In genomic region chr2:60383421-60384117, GRCh38 we compare ENCODE assay signal across 25 cellular contexts.
DNase-seq lines count a peak whose midpoint lies in the region; ATAC-seq and TF ChIP-seq lines count a peak whose summit lies in the region.
"Had no signal": no experiment of that assay in that cellular context is flagged by ENCODE, and none has a peak within 500 bp of the region (broad histone marks: within the 10 kb centered on the region; RNA-seq: fewer than 3 reads in every experiment).

No MANE protein-coding gene starts in this region.

- H3K36me3 Mint-ChIP-seq in CD4-positive, alpha-beta memory T cell = no peaks in the 10 kb centered on the region
- H3K36me3 Mint-ChIP-seq: CD8-positive, alpha-beta T cell had no signal

- H3K4me3 Mint-ChIP-seq in CD4-positive, alpha-beta memory T cell = no peak overlapping the region
- H3K4me3 Mint-ChIP-seq: CD8-positive, alpha-beta T cell; memory B cell had no signal

- no peaks in the 10 kb centered on the region for H3K27me3 ChIP-seq in neutrophil
- no peaks in the 10 kb centered on the region for H3K27me3 ChIP-seq in CD4-positive, alpha-beta memory T cell (ENCODE audit: insufficient read depth, low read length)
- H3K27me3 ChIP-seq: brain microvascular endothelial cell had no signal

- no peak for TF ChIP-seq CTCF in neutrophil (IDR thresholded peaks at IDR 0.05)

- peaks cover 47 to 51% of the 10 kb centered on the region in 2 experiments for H3K4me1 ChIP-seq in neutrophil (ENCODE audit: control insufficient read depth in 1 of 2, insufficient read depth in 1 of 2, low read depth in 1 of 2, low read length in 1 of 2)
- H3K4me1 ChIP-seq in CD4-positive, alpha-beta memory T cell (ENCODE audit: insufficient read depth, low read length) = no peaks in the 10 kb centered on the region

- H3K9me3 ChIP-seq in neutrophil = no peaks in the 10 kb centered on the region
- no peaks in the 10 kb centered on the region for H3K9me3 ChIP-seq in CD4-positive, alpha-beta memory T cell (ENCODE audit: control insufficient read depth in 1 of 2, low read length in 2 of 2)
- H3K9me3 ChIP-seq: heart right ventricle had no signal

- peaks cover 0 to 8% (median 0%) of the 10 kb centered on the region in 8 donors for H3K9me3 Mint-ChIP-seq in CD4-positive, alpha-beta memory T cell
- H3K9me3 Mint-ChIP-seq: CD8-positive, alpha-beta T cell had no signal

- POLR2A ChIA-PET in CD4-positive, alpha-beta memory T cell (lab: Charles Lee; ENCODE audit: partially characterized antibody) = no interaction called here

- no peaks in the 10 kb centered on the region for H3K4me1 Mint-ChIP-seq in CD4-positive, alpha-beta memory T cell

- H3K27me3 Mint-ChIP-seq in CD4-positive, alpha-beta memory T cell = peaks cover 5 to 6% of the 10 kb centered on the region in 2 donors
- H3K27me3 Mint-ChIP-seq: memory B cell had no signal

- peak overlapping the region; percentile 28 for H3K27ac ChIP-seq in neutrophil
- H3K27ac ChIP-seq in CD4-positive, alpha-beta memory T cell (ENCODE audit: low read depth, low read length) = no peak overlapping the region
- H3K27ac ChIP-seq: brain microvascular endothelial cell, epithelial cell of prostate, heart right ventricle, WERI-Rb-1 had no signal

- CTCF ChIA-PET in CD4-positive, alpha-beta memory T cell (lab: Charles Lee; ENCODE audit: partially characterized antibody) = no interaction called here

- DNase-seq in GDM1 (lab: John Stamatoyannopoulos, UW) (peak; percentile 42), UCSD-AML1 (lab: John Stamatoyannopoulos, UW; ENCODE audit: unreplicated experiment) (peak; percentile 45), posterior vena cava (ENCODE audit: low spot score) (no peak), HK-2 (ENCODE audit: unreplicated experiment) (no peak)
- DNase-seq in CD4-positive, alpha-beta memory T cell = no peak
- DNase-seq: activated naive CD4-positive, alpha-beta T cell treated with Interleukin-2 at 50 U/mL for 16 hours; AML-193; brain microvascular endothelial cell; CD8-positive, alpha-beta T cell; DMS 273 treated with DMSO at 0.1 percent for 48 hours; EL; heart right ventricle; MM.1S; NCI-H1436; NCI-H446 treated with DMSO at 0.1 percent for 48 hours; stimulated activated naive CD4-positive, alpha-beta T cell treated with Interleukin-2 at 50 U/mL for 16 hours; T-helper 2 cell; WERI-Rb-1 had no signal

- ATAC-seq in esophagus mucosa (peak; percentile 86), HG02642 (IDR thresholded peaks at IDR 0.05; ENCODE audit: poor library complexity, unreplicated experiment) (no peak)
- ATAC-seq: CD8-positive, alpha-beta T cell; heart right ventricle; left lobe of liver; SK-N-SH treated with all-trans-retinoic acid at 6 μM for 48 hours had no signal

- no peak overlapping the region for H3K27ac Mint-ChIP-seq in CD4-positive, alpha-beta memory T cell
- H3K27ac Mint-ChIP-seq: CD8-positive, alpha-beta T cell; memory B cell had no signal

- H3K36me3 ChIP-seq in neutrophil = no peaks in the 10 kb centered on the region
- H3K36me3 ChIP-seq in CD4-positive, alpha-beta memory T cell (ENCODE audit: insufficient read depth, low read length) = no peaks in the 10 kb centered on the region
- H3K36me3 ChIP-seq: brain microvascular endothelial cell, heart right ventricle, WERI-Rb-1 had no signal

- no peak overlapping the region for H3K4me3 ChIP-seq in neutrophil (ENCODE audit: low read depth in 1 of 2, low read length in 1 of 2)
- H3K4me3 ChIP-seq in CD4-positive, alpha-beta memory T cell (ENCODE audit: low read length in 2 of 2) = no peak overlapping the region
- H3K4me3 ChIP-seq: heart right ventricle had no signal

- intact Hi-C loops in posterior vena cava (cut with DNase I) = no loop called here
- intact Hi-C loops in CD4-positive, alpha-beta memory T cell (cut with micrococcal nuclease) = no loop called here

Comparison
In these comparisons a context has a peak if more than half of its experiments do, and no peak if none do; other contexts are left out.
1. DNase-seq: peak in GDM1 (single experiment) and UCSD-AML1 (single experiment); none in posterior vena cava (single experiment), HK-2 (single experiment) and CD4-positive, alpha-beta memory T cell (0 of 5).